Comparison of ENCODE assay signal across 29 cellular contexts in genomic region chr5:179998485-179998884, GRCh38.
"Had no signal": no experiment of that assay in that cellular context is flagged by ENCODE, and none has a peak within 500 bp of the region (broad histone marks: within the 10 kb centered on the region; RNA-seq: fewer than 3 reads in every experiment).

No MANE protein-coding gene starts in this region.

- H3K27ac ChIP-seq: stomach, suprapubic skin, testis, thoracic aorta, thyroid gland, tibial artery, tibial nerve, transverse colon, upper lobe of left lung, upper lobe of right lung, uterus, vagina had no signal

- ATAC-seq: stimulated activated effector memory CD8-positive, alpha-beta T cell treated with anti-CD3 and anti-CD28 coated beads, Interleukin-12 subunit alpha, Interleukin-12 subunit beta, amount 100 ng/mL, for 72 hours; stimulated activated memory B cell treated with anti-CD40 and anti-IgM and Interleukin-4, amounts not matched to agents 10 μg/mL and 1 μg/mL and 100 μg/mL, for 72 hours; stimulated activated naive B cell treated with anti-CD40 and anti-IgM and Interleukin-4, amounts not matched to agents 10 μg/mL and 1 μg/mL and 100 μg/mL, for 72 hours; stimulated activated naive CD8-positive, alpha-beta T cell treated with anti-CD3 and anti-CD28 coated beads, Interleukin-15, amount 100 ng/mL, for 72 hours; stimulated activated naive CD8-positive, alpha-beta T cell treated with anti-CD3 and anti-CD28 coated beads, Interleukin-15, Interleukin-2, amounts not matched to agents 100 U/mL and 50 U/mL, for 24 hours; upper lobe of right lung had no signal

- H3K27ac Mint-ChIP-seq: stimulated activated effector memory CD8-positive, alpha-beta T cell treated with anti-CD3 and anti-CD28 coated beads, Interleukin-12 subunit alpha, Interleukin-12 subunit beta, amount 100 ng/mL, for 72 hours; stimulated activated memory B cell treated with anti-CD40 and anti-IgM and Interleukin-4, amounts not matched to agents 10 μg/mL and 1 μg/mL and 100 μg/mL, for 72 hours; stimulated activated naive B cell treated with anti-CD40 and anti-IgM and Interleukin-4, amounts not matched to agents 10 μg/mL and 1 μg/mL and 100 μg/mL, for 72 hours; stimulated activated naive CD8-positive, alpha-beta T cell treated with anti-CD3 and anti-CD28 coated beads, Interleukin-15, amount 100 ng/mL, for 72 hours; stimulated activated naive CD8-positive, alpha-beta T cell treated with anti-CD3 and anti-CD28 coated beads, Interleukin-15, Interleukin-2, amounts not matched to agents 100 ng/mL and 50 ng/mL, for 24 hours; type B pancreatic cell had no signal

- H3K4me1 ChIP-seq: suprapubic skin, testis, thyroid gland, tibial artery, tibial nerve, transverse colon, upper lobe of left lung, upper lobe of right lung, uterus, vagina had no signal

- FAIRE-seq: urothelium cell line had no signal

- H3K27me3 Mint-ChIP-seq: stimulated activated memory B cell treated with anti-CD40 and anti-IgM and Interleukin-4, amounts not matched to agents 10 μg/mL and 1 μg/mL and 100 μg/mL, for 72 hours; stimulated activated naive B cell treated with anti-CD40 and anti-IgM and Interleukin-4, amounts not matched to agents 10 μg/mL and 1 μg/mL and 100 μg/mL, for 72 hours; stimulated activated naive CD8-positive, alpha-beta T cell treated with anti-CD3 and anti-CD28 coated beads, Interleukin-15, amount 100 ng/mL, for 72 hours; stimulated activated naive CD8-positive, alpha-beta T cell treated with anti-CD3 and anti-CD28 coated beads, Interleukin-15, Interleukin-2, amounts not matched to agents 100 ng/mL and 50 ng/mL, for 24 hours; type B pancreatic cell had no signal

- H3K4me1 Mint-ChIP-seq: stimulated activated effector memory CD8-positive, alpha-beta T cell treated with anti-CD3 and anti-CD28 coated beads, Interleukin-12 subunit alpha, Interleukin-12 subunit beta, amount 100 ng/mL, for 72 hours; stimulated activated memory B cell treated with anti-CD40 and anti-IgM and Interleukin-4, amounts not matched to agents 10 μg/mL and 1 μg/mL and 100 μg/mL, for 72 hours; stimulated activated naive B cell treated with anti-CD40 and anti-IgM and Interleukin-4, amounts not matched to agents 10 μg/mL and 1 μg/mL and 100 μg/mL, for 72 hours; stimulated activated naive CD8-positive, alpha-beta T cell treated with anti-CD3 and anti-CD28 coated beads, Interleukin-15, amount 100 ng/mL, for 72 hours had no signal

- H3K4me3 ChIP-seq: stomach, suprapubic skin, testis, thoracic aorta, thyroid gland, tibial artery, tibial nerve, transverse colon, upper lobe of left lung, upper lobe of right lung, uterus, vagina had no signal

- H3K4me3 Mint-ChIP-seq: stimulated activated effector memory CD8-positive, alpha-beta T cell treated with anti-CD3 and anti-CD28 coated beads, Interleukin-12 subunit alpha, Interleukin-12 subunit beta, amount 100 ng/mL, for 72 hours; stimulated activated memory B cell treated with anti-CD40 and anti-IgM and Interleukin-4, amounts not matched to agents 10 μg/mL and 1 μg/mL and 100 μg/mL, for 72 hours; stimulated activated naive B cell treated with anti-CD40 and anti-IgM and Interleukin-4, amounts not matched to agents 10 μg/mL and 1 μg/mL and 100 μg/mL, for 72 hours; stimulated activated naive CD8-positive, alpha-beta T cell treated with anti-CD3 and anti-CD28 coated beads, Interleukin-15, amount 100 ng/mL, for 72 hours; stimulated activated naive CD8-positive, alpha-beta T cell treated with anti-CD3 and anti-CD28 coated beads, Interleukin-15, Interleukin-2, amounts not matched to agents 100 ng/mL and 50 ng/mL, for 24 hours; type B pancreatic cell had no signal

- H3K9me3 ChIP-seq: suprapubic skin, testis, thyroid gland, transverse colon, upper lobe of left lung, upper lobe of right lung, uterus, vagina had no signal

- H3K9me3 Mint-ChIP-seq: stimulated activated effector memory CD8-positive, alpha-beta T cell treated with anti-CD3 and anti-CD28 coated beads, Interleukin-12 subunit alpha, Interleukin-12 subunit beta, amount 100 ng/mL, for 72 hours; stimulated activated memory B cell treated with anti-CD40 and anti-IgM and Interleukin-4, amounts not matched to agents 10 μg/mL and 1 μg/mL and 100 μg/mL, for 72 hours had no signal

- H3K36me3 ChIP-seq: thyroid gland, transverse colon, upper lobe of right lung, uterus had no signal

- H3K27me3 ChIP-seq: stomach, suprapubic skin, testis, thyroid gland, tibial artery, tibial nerve, transverse colon, upper lobe of left lung, upper lobe of right lung, uterus, vagina had no signal

- DNase-seq: stimulated activated CD4-positive, alpha-beta T cell treated with anti-CD3 and anti-CD28 coated beads, Interleukin-2, amount 100 ng/mL, for 48 hours; stimulated activated CD4-positive, alpha-beta T cell treated with anti-CD3 and anti-CD28 coated beads, Interleukin-4, amount 100 ng/mL, for 1 hour; stimulated activated CD4-positive, alpha-beta T cell treated with anti-CD3 and anti-CD28 coated beads, Interleukin-4, amount 100 ng/mL, for 24 hours; stimulated activated CD4-positive, alpha-beta T cell treated with anti-CD3 and anti-CD28 coated beads, Interleukin-4, amount 100 ng/mL, for 4 hours; stimulated activated CD8-positive, alpha-beta memory T cell treated with anti-CD3 and anti-CD28 coated beads, Interleukin-4, amount 100 ng/mL, for 48 hours; stimulated activated naive B cell treated with anti-CD40 and anti-IgM and Interleukin-4, amounts not matched to agents 10 μg/mL and 1 μg/mL and 100 μg/mL, for 72 hours; stimulated activated naive CD4-positive, alpha-beta T cell; stimulated activated naive CD4-positive, alpha-beta T cell treated with Interleukin-2 at 50 U/mL for 16 hours; stimulated activated naive CD8-positive, alpha-beta T cell treated with anti-CD3 and anti-CD28 coated beads, Interleukin-15, amount 100 ng/mL, for 72 hours; stimulated activated naive CD8-positive, alpha-beta T cell treated with anti-CD3 and anti-CD28 coated beads, Interleukin-15, Interleukin-2, amounts not matched to agents 100 U/mL and 50 U/mL, for 24 hours; stomach; substantia nigra; testis; thyroid gland; tibial artery; transverse colon; trophoblast cell; upper lobe of left lung; upper lobe of right lung; uterus had no signal

- H3K36me3 Mint-ChIP-seq: stimulated activated effector memory CD8-positive, alpha-beta T cell treated with anti-CD3 and anti-CD28 coated beads, Interleukin-12 subunit alpha, Interleukin-12 subunit beta, amount 100 ng/mL, for 72 hours had no signal
